7 cellular contexts compared by ENCODE assay signal in the genomic region with DNA sequence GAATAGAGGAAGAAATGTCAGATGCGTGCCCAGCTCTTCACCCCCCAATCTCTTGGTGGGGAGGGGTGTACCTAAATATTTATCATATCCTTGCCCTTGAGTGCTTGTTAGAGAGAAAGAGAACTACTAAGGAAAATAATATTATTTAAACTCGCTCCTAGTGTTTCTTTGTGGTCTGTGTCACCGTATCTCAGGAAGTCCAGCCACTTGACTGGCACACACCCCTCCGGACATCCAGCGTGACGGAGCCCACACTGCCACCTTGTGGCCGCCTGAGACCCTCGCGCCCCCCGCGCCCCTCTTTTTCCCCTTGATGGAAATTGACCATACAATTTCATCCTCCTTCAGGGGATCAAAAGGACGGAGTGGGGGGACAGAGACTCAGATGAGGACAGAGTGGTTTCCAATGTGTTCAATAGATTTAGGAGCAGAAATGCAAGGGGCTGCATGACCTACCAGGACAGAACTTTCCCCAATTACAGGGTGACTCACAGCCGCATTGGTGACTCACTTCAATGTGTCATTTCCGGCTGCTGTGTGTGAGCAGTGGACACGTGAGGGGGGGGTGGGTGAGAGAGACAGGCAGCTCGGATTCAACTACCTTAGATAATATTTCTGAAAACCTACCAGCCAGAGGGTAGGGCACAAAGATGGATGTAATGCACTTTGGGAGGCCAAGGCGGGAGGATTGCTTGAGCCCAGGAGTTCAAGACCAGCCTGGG. TPM values are rescaled to one million over a fixed set of nuclear protein-coding genes. Genes with fewer than 3 reads are reported as not detected.
A peak's percentile ranks its signal among the peaks of the same experiment; 100 is the strongest.
DNase-seq lines count a peak whose midpoint lies in the region; ATAC-seq and TF ChIP-seq lines count a peak whose summit lies in the region.

No MANE protein-coding gene starts in this region.

- peak overlapping the region; percentile 11 for H3K9ac ChIP-seq in endocrine pancreas (ENCODE audit: control insufficient read depth, insufficient read depth, low read length)

- no peak overlapping the region for H3K4me3 ChIP-seq in endocrine pancreas (ENCODE audit: control insufficient read depth, insufficient read depth, low read length)

- ATAC-seq in HG03159 (IDR thresholded peaks at IDR 0.05; ENCODE audit: unreplicated experiment) (peak; percentile 73), naive B cell (ENCODE audit: low read depth in 2 of 2) (peak; percentile 86 to 93)
- peak; percentile 93 for ATAC-seq in stimulated activated effector memory CD8-positive, alpha-beta T cell treated with anti-CD3 and anti-CD28 coated beads, Interleukin-12 subunit alpha, Interleukin-12 subunit beta, amount 100 ng/mL, for 72 hours

- peaks cover 6 to 15% (median 11%) of the 10 kb centered on the region in 3 donors for H3K4me1 Mint-ChIP-seq in naive B cell
- H3K4me1 Mint-ChIP-seq in stimulated activated effector memory CD8-positive, alpha-beta T cell treated with anti-CD3 and anti-CD28 coated beads, Interleukin-12 subunit alpha, Interleukin-12 subunit beta, amount 100 ng/mL, for 72 hours: peaks cover 46% of the 10 kb centered on the region

- H3K36me3 ChIP-seq in endocrine pancreas (ENCODE audit: control insufficient read depth, insufficient read depth, low read length): no peaks in the 10 kb centered on the region

- no peaks in the 10 kb centered on the region for H3K9me3 ChIP-seq in endocrine pancreas (ENCODE audit: control insufficient read depth, low read length)

- H3K27me3 ChIP-seq in endocrine pancreas (ENCODE audit: control insufficient read depth, insufficient read depth, low read length): no peaks in the 10 kb centered on the region

- in situ Hi-C loops in GM13977 (cut with MboI; ENCODE audit: low pct_unique_long_range_greater_than_20kb, low sequenced_read_pairs, unreplicated experiment): no loop called here

- peaks cover 10 to 66% (median 65%) of the 10 kb centered on the region in 3 donors for H3K27me3 Mint-ChIP-seq in naive B cell

- no peaks in the 10 kb centered on the region for H3K36me3 Mint-ChIP-seq in naive B cell
- no peaks in the 10 kb centered on the region for H3K36me3 Mint-ChIP-seq in stimulated activated effector memory CD8-positive, alpha-beta T cell treated with anti-CD3 and anti-CD28 coated beads, Interleukin-12 subunit alpha, Interleukin-12 subunit beta, amount 100 ng/mL, for 72 hours

- H3K4me1 ChIP-seq in endocrine pancreas (ENCODE audit: control insufficient read depth, insufficient read depth, low read length): no peaks in the 10 kb centered on the region

- H3K9me3 Mint-ChIP-seq in naive B cell: no peaks in the 10 kb centered on the region
- no peaks in the 10 kb centered on the region for H3K9me3 Mint-ChIP-seq in stimulated activated effector memory CD8-positive, alpha-beta T cell treated with anti-CD3 and anti-CD28 coated beads, Interleukin-12 subunit alpha, Interleukin-12 subunit beta, amount 100 ng/mL, for 72 hours

- H3K4me3 Mint-ChIP-seq in naive B cell: no peak overlapping the region
- peak overlapping the region; percentile 40 for H3K4me3 Mint-ChIP-seq in stimulated activated effector memory CD8-positive, alpha-beta T cell treated with anti-CD3 and anti-CD28 coated beads, Interleukin-12 subunit alpha, Interleukin-12 subunit beta, amount 100 ng/mL, for 72 hours

- TF ChIP-seq CTCF in GM13977 (IDR thresholded peaks at IDR 0.05; ENCODE audit: extremely low read depth, insufficient read depth, missing control alignments): peak; percentile 63

- peak overlapping the region in 3 of 6 donors; percentile 47 to 88 (median 51) for H3K27ac Mint-ChIP-seq in naive B cell
- H3K27ac Mint-ChIP-seq in stimulated activated effector memory CD8-positive, alpha-beta T cell treated with anti-CD3 and anti-CD28 coated beads, Interleukin-12 subunit alpha, Interleukin-12 subunit beta, amount 100 ng/mL, for 72 hours: peak overlapping the region; percentile 76

- peak; percentile 84 for DNase-seq in GM13977 (ENCODE audit: low spot score)
- peak; percentile 93 to 98 for DNase-seq in NOMO-1 (lab: John Stamatoyannopoulos, UW; ENCODE audit: unreplicated experiment in 2 of 2)
- peak; percentile 90 for DNase-seq in activated CD8-positive, alpha-beta memory T cell treated with anti-CD3 and anti-CD28 coated beads for 24 hours
- DNase-seq in naive B cell: peak; percentile 28
- peak; percentile 34 to 82 for DNase-seq in stimulated activated effector memory CD8-positive, alpha-beta T cell treated with anti-CD3 and anti-CD28 coated beads, Interleukin-12 subunit alpha, Interleukin-12 subunit beta, amount 100 ng/mL, for 72 hours (ENCODE audit: low spot score in 2 of 2)

RNA-seq across cellular contexts. Expression of a gene that starts 11.4 kb away (rescaled TPM):
- under 1 TPM in 1 of 6 donors, not detected in 5; 0.44 TPM for polyA plus RNA-seq in naive B cell (ENCODE audit: low read depth in 6 of 6)

RNA-seq across cellular contexts. Expression of a gene that starts 16.0 kb away (rescaled TPM):
- polyA plus RNA-seq in naive B cell (ENCODE audit: low read depth in 6 of 6): 10 to 100 TPM in 1 of 6 donors, 1 to 10 TPM in 5; 3.7 to 10.3 (median 4.9) TPM

RNA-seq across cellular contexts. Expression of a gene that starts 27.1 kb away (rescaled TPM):
- not detected for polyA plus RNA-seq in naive B cell (ENCODE audit: low read depth in 6 of 6)

RNA-seq across cellular contexts. Expression of a gene that starts 41.8 kb away (rescaled TPM):
- not detected for polyA plus RNA-seq in naive B cell (ENCODE audit: low read depth in 6 of 6)

RNA-seq across cellular contexts. Expression of a gene that starts 53.0 kb away (rescaled TPM):
- 10 to 100 TPM in 1 of 6 donors, 1 to 10 TPM in 5; 1.0 to 17.7 (median 6.3) TPM for polyA plus RNA-seq in naive B cell (ENCODE audit: low read depth in 6 of 6)

Comparison
In these comparisons a context has a peak if more than half of its experiments do, and no peak if none do; other contexts are left out.
1. DNase-seq: peak in every context shown above with its lines; median percentile 96 in NOMO-1; 90 in activated CD8-positive, alpha-beta memory T cell treated with anti-CD3 and anti-CD28 coated beads for 24 hours; 84 in GM13977; 58 in stimulated activated effector memory CD8-positive, alpha-beta T cell treated with anti-CD3 and anti-CD28 coated beads, Interleukin-12 subunit alpha, Interleukin-12 subunit beta, amount 100 ng/mL, for 72 hours; 28 in naive B cell.